10 cellular contexts compared by ENCODE assay signal in genomic region chr3:28765194-28765593, GRCh38.
"Had no signal": no experiment of that assay in that cellular context is flagged by ENCODE, and none has a peak within 500 bp of the region (broad histone marks: within the 10 kb centered on the region; RNA-seq: fewer than 3 reads in every experiment).

No MANE protein-coding gene starts in this region.

- H3K36me3 ChIP-seq: HAP-1 had no signal

- H2AFZ ChIP-seq: GM23248 had no signal

- H3K4me1 ChIP-seq: HAP-1 had no signal

- H3K4me3 ChIP-seq: GM23248, HAP-1 had no signal

- H3K36me3 Mint-ChIP-seq: IgD-negative memory B cell had no signal

- H3K4me3 Mint-ChIP-seq: HFFc6, IgD-negative memory B cell had no signal

- FAIRE-seq: HepG2, HTR-8/SVneo had no signal

- H3K9me3 ChIP-seq: HAP-1 had no signal

- H3K27ac ChIP-seq: GM23248, KMS-11 had no signal

- ATAC-seq: HCT116, HepG2 had no signal

- H3K4me2 ChIP-seq: KMS-11 had no signal

- H3K27me3 Mint-ChIP-seq: IgD-negative memory B cell had no signal

- H3K4me1 Mint-ChIP-seq: IgD-negative memory B cell had no signal

- H3K9ac ChIP-seq: GM23248, KMS-11 had no signal

- DNase-seq: GM23248, H7, HFFc6, KBM-7 had no signal

- H3K27ac Mint-ChIP-seq: HFFc6, IgD-negative memory B cell had no signal

- H3K9me3 Mint-ChIP-seq: HFFc6 had no signal
